1 cellular context compared by ENCODE assay signal in the genomic region with DNA sequence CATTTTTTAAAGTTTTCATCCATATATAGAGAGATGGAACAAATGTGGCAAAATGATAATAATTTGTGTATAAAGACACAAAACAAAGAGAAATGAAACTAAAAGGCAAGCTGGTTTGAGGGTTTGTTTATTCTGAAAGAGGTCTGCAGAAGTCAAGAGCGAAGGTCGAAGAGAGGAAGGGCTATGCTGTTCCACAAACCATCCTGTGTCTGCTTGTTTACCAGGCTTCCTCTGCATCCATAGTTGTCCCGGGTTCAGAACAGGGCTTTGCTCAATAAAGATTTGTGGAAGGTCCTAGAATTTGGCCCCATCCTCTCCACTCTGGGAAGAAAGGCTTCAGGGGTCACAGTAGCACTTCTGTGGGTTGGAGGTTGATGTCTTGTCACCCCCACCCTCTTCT.
TF ChIP-seq lines count a peak whose summit lies in the region.

No MANE protein-coding gene starts in this region.

TF ChIP-seq in GM12878, 131 proteins besides CTCF, POLR2A, EP300 and RAD21:
- peak; percentile 20; the same call in 1 of the 2 replicates for TF ChIP-seq SPI1 (IDR thresholded peaks at IDR 0.05; ENCODE audit: borderline replicate concordance, insufficient read depth, low read depth, low read length)
- TF ChIP-seq ZSCAN29 (IDR thresholded peaks at IDR 0.05), result no peak
